1 cellular context compared by ENCODE assay signal in the genomic region with DNA sequence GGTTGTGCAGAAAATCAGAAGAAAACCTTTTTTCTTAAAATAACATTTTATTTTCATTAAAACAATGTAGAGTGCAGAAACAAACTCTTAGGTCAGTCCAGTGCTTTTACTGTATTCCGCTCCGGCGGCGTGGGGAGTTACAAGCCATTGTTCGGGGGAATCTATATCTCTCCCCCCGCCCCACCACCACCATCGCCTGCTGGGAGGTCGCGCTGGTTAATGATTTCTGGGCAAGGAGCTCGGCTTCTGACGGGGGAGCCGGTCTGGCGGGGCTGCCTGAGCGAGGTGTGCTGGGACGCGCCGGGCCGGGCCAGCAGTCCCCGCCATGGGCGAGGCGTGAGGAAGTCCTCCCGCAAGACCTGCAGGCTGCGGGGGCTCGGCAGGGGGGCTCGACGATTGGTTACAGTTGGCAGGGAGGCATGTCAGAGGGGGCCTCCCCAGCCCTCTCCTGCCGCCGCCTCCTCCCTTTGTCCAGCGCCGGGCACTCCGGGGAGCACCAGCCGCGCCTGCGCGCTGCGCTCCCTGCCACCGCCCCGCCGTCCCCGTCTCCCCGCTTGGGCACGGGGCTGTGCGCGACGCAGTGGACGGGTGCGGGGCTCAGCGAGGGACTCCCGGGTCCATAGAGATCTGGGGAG.
TF ChIP-seq lines count a peak whose summit lies in the region.

No MANE protein-coding gene starts in this region.

TF ChIP-seq in HepG2, 621 proteins besides CTCF, POLR2A, EP300 and RAD21 (continued from another document and continues in another):
- TF ChIP-seq, protein P1, sequence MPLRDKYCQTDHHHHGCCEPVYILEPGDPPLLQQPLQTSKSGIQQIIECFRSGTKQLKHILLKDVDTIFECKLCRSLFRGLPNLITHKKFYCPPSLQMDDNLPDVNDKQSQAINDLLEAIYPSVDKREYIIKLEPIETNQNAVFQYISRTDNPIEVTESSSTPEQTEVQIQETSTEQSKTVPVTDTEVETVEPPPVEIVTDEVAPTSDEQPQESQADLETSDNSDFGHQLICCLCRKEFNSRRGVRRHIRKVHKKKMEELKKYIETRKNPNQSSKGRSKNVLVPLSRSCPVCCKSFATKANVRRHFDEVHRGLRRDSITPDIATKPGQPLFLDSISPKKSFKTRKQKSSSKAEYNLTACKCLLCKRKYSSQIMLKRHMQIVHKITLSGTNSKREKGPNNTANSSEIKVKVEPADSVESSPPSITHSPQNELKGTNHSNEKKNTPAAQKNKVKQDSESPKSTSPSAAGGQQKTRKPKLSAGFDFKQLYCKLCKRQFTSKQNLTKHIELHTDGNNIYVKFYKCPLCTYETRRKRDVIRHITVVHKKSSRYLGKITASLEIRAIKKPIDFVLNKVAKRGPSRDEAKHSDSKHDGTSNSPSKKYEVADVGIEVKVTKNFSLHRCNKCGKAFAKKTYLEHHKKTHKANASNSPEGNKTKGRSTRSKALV (CRISPR knock-in tag; IDR thresholded peaks at IDR 0.05): peak; percentile 86; the same call in 1 of the 2 replicates
- peak; percentile 68 for TF ChIP-seq DMAP1 (CRISPR knock-in tag; IDR thresholded peaks at IDR 0.05)
- TF ChIP-seq, protein P2, sequence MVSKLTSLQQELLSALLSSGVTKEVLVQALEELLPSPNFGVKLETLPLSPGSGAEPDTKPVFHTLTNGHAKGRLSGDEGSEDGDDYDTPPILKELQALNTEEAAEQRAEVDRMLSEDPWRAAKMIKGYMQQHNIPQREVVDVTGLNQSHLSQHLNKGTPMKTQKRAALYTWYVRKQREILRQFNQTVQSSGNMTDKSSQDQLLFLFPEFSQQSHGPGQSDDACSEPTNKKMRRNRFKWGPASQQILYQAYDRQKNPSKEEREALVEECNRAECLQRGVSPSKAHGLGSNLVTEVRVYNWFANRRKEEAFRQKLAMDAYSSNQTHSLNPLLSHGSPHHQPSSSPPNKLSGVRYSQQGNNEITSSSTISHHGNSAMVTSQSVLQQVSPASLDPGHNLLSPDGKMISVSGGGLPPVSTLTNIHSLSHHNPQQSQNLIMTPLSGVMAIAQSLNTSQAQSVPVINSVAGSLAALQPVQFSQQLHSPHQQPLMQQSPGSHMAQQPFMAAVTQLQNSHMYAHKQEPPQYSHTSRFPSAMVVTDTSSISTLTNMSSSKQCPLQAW (CRISPR knock-in tag; IDR thresholded peaks at IDR 0.05): peak; percentile 98
- TF ChIP-seq KLF9 (CRISPR knock-in tag; IDR thresholded peaks at IDR 0.05; ENCODE audit: low read depth): peak; percentile 49; the same call in 1 of the 2 replicates
- TF ChIP-seq ZNF562 (CRISPR knock-in tag; IDR thresholded peaks at IDR 0.05; ENCODE audit: borderline replicate concordance): peak; percentile 26; the same call in 1 of the 2 replicates
- TF ChIP-seq, protein P3, sequence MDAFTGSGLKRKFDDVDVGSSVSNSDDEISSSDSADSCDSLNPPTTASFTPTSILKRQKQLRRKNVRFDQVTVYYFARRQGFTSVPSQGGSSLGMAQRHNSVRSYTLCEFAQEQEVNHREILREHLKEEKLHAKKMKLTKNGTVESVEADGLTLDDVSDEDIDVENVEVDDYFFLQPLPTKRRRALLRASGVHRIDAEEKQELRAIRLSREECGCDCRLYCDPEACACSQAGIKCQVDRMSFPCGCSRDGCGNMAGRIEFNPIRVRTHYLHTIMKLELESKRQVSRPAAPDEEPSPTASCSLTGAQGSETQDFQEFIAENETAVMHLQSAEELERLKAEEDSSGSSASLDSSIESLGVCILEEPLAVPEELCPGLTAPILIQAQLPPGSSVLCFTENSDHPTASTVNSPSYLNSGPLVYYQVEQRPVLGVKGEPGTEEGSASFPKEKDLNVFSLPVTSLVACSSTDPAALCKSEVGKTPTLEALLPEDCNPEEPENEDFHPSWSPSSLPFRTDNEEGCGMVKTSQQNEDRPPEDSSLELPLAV (CRISPR knock-in tag; conservative IDR thresholded peaks at IDR 0.05; ENCODE audit: low read depth): 0 out of 2 replicates have a peak, but pooled peaks have one; percentile 57
- TF ChIP-seq, protein P4, sequence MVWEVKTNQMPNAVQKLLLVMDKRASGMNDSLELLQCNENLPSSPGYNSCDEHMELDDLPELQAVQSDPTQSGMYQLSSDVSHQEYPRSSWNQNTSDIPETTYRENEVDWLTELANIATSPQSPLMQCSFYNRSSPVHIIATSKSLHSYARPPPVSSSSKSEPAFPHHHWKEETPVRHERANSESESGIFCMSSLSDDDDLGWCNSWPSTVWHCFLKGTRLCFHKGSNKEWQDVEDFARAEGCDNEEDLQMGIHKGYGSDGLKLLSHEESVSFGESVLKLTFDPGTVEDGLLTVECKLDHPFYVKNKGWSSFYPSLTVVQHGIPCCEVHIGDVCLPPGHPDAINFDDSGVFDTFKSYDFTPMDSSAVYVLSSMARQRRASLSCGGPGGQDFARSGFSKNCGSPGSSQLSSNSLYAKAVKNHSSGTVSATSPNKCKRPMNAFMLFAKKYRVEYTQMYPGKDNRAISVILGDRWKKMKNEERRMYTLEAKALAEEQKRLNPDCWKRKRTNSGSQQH (CRISPR knock-in tag; IDR thresholded peaks at IDR 0.05; ENCODE audit: low read depth): no peak
- TF ChIP-seq, protein P5, sequence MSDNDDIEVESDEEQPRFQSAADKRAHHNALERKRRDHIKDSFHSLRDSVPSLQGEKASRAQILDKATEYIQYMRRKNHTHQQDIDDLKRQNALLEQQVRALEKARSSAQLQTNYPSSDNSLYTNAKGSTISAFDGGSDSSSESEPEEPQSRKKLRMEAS (IDR thresholded peaks at IDR 0.05): no peak
- peak; percentile 22; the same call in 1 of the 2 replicates for TF ChIP-seq ZNF33A (CRISPR knock-in tag; IDR thresholded peaks at IDR 0.05; ENCODE audit: borderline replicate concordance)
- peak; percentile 77; the same call in 1 of the 2 replicates for TF ChIP-seq ZNF83 (CRISPR knock-in tag; IDR thresholded peaks at IDR 0.05; ENCODE audit: borderline replicate concordance)
- TF ChIP-seq, protein P6, sequence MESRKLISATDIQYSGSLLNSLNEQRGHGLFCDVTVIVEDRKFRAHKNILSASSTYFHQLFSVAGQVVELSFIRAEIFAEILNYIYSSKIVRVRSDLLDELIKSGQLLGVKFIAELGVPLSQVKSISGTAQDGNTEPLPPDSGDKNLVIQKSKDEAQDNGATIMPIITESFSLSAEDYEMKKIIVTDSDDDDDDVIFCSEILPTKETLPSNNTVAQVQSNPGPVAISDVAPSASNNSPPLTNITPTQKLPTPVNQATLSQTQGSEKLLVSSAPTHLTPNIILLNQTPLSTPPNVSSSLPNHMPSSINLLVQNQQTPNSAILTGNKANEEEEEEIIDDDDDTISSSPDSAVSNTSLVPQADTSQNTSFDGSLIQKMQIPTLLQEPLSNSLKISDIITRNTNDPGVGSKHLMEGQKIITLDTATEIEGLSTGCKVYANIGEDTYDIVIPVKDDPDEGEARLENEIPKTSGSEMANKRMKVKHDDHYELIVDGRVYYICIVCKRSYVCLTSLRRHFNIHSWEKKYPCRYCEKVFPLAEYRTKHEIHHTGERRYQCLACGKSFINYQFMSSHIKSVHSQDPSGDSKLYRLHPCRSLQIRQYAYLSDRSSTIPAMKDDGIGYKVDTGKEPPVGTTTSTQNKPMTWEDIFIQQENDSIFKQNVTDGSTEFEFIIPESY (CRISPR knock-in tag; IDR thresholded peaks at IDR 0.05): 0 out of 2 replicates have a peak, but pooled peaks have one; percentile 5
- no peak for TF ChIP-seq ZSCAN29 (CRISPR knock-in tag; conservative IDR thresholded peaks at IDR 0.05)
- TF ChIP-seq WIZ (CRISPR knock-in tag; IDR thresholded peaks at IDR 0.05): no peak
- peak; percentile 98 for TF ChIP-seq AGO2 (optimal IDR thresholded peaks at IDR 0.05; ENCODE audit: low read depth, low read length)
- 0 out of 2 replicates have a peak, but pooled peaks have one; percentile 11 for TF ChIP-seq MAZ (IDR thresholded peaks at IDR 0.05; ENCODE audit: borderline replicate concordance, low read depth, low read length)
- TF ChIP-seq MAZ (CRISPR knock-in tag; IDR thresholded peaks at IDR 0.05; ENCODE audit: low read depth): no peak; the same call in 1 of the 2 replicates
- TF ChIP-seq SALL2 (CRISPR knock-in tag; IDR thresholded peaks at IDR 0.05): peak; percentile 96
- peak; percentile 23; the same call in 1 of the 2 replicates for TF ChIP-seq ESRRA (CRISPR knock-in tag; IDR thresholded peaks at IDR 0.05; ENCODE audit: low read depth)
- no peak for TF ChIP-seq PPARG (CRISPR knock-in tag; conservative IDR thresholded peaks at IDR 0.05)
- peak; percentile 58 for TF ChIP-seq ZSCAN31 (CRISPR knock-in tag; IDR thresholded peaks at IDR 0.05; ENCODE audit: low read depth)
- TF ChIP-seq, protein P7, sequence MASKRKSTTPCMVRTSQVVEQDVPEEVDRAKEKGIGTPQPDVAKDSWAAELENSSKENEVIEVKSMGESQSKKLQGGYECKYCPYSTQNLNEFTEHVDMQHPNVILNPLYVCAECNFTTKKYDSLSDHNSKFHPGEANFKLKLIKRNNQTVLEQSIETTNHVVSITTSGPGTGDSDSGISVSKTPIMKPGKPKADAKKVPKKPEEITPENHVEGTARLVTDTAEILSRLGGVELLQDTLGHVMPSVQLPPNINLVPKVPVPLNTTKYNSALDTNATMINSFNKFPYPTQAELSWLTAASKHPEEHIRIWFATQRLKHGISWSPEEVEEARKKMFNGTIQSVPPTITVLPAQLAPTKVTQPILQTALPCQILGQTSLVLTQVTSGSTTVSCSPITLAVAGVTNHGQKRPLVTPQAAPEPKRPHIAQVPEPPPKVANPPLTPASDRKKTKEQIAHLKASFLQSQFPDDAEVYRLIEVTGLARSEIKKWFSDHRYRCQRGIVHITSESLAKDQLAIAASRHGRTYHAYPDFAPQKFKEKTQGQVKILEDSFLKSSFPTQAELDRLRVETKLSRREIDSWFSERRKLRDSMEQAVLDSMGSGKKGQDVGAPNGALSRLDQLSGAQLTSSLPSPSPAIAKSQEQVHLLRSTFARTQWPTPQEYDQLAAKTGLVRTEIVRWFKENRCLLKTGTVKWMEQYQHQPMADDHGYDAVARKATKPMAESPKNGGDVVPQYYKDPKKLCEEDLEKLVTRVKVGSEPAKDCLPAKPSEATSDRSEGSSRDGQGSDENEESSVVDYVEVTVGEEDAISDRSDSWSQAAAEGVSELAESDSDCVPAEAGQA (IDR thresholded peaks at IDR 0.05; ENCODE audit: low read depth): no peak
- TF ChIP-seq, protein P7 (CRISPR knock-in tag; IDR thresholded peaks at IDR 0.05; ENCODE audit: borderline replicate concordance): peak; percentile 75; the same call in 1 of the 2 replicates
- TF ChIP-seq, protein P8, sequence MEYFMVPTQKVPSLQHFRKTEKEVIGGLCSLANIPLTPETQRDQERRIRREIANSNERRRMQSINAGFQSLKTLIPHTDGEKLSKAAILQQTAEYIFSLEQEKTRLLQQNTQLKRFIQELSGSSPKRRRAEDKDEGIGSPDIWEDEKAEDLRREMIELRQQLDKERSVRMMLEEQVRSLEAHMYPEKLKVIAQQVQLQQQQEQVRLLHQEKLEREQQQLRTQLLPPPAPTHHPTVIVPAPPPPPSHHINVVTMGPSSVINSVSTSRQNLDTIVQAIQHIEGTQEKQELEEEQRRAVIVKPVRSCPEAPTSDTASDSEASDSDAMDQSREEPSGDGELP (IDR thresholded peaks at IDR 0.05; ENCODE audit: borderline replicate concordance, low read depth): peak; percentile 6; the same call in 1 of the 2 replicates
- TF ChIP-seq, protein P9, sequence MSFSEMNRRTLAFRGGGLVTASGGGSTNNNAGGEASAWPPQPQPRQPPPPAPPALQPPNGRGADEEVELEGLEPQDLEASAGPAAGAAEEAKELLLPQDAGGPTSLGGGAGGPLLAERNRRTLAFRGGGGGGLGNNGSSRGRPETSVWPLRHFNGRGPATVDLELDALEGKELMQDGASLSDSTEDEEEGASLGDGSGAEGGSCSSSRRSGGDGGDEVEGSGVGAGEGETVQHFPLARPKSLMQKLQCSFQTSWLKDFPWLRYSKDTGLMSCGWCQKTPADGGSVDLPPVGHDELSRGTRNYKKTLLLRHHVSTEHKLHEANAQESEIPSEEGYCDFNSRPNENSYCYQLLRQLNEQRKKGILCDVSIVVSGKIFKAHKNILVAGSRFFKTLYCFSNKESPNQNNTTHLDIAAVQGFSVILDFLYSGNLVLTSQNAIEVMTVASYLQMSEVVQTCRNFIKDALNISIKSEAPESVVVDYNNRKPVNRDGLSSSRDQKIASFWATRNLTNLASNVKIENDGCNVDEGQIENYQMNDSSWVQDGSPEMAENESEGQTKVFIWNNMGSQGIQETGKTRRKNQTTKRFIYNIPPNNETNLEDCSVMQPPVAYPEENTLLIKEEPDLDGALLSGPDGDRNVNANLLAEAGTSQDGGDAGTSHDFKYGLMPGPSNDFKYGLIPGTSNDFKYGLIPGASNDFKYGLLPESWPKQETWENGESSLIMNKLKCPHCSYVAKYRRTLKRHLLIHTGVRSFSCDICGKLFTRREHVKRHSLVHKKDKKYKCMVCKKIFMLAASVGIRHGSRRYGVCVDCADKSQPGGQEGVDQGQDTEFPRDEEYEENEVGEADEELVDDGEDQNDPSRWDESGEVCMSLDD (CRISPR knock-in tag; IDR thresholded peaks at IDR 0.05; ENCODE audit: borderline replicate concordance): peak; percentile 71; the same call in 1 of the 2 replicates
- TF ChIP-seq, protein P10, sequence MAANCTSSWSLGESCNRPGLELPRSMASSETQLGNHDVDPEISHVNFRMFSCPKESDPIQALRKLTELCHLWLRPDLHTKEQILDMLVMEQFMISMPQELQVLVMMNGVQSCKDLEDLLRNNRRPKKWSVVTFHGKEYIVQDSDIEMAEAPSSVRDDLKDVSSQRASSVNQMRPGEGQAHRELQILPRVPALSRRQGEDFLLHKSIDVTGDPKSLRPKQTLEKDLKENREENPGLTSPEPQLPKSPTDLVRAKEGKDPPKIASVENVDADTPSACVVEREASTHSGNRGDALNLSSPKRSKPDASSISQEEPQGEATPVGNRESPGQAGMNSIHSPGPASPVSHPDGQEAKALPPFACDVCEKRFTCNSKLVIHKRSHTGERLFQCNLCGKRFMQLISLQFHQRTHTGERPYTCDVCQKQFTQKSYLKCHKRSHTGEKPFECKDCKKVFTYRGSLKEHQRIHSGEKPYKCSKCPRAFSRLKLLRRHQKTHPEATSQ (CRISPR knock-in tag; IDR thresholded peaks at IDR 0.05; ENCODE audit: borderline replicate concordance): 0 out of 2 replicates have a peak, but pooled peaks have one; percentile 22
